19 cellular contexts compared by ENCODE assay signal in genomic region chr22:20635227-20635591, GRCh38.
"Had no signal": no experiment of that assay in that cellular context is flagged by ENCODE, and none has a peak within 500 bp of the region (broad histone marks: within the 10 kb centered on the region; RNA-seq: fewer than 3 reads in every experiment).

No MANE protein-coding gene starts in this region.

- H3K36me3 ChIP-seq: gastrocnemius medialis, lower lobe of right lung, sigmoid colon had no signal

- H3K79me2 ChIP-seq: parathyroid adenoma had no signal

- H3K27ac ChIP-seq: dorsolateral prefrontal cortex, epithelial cell of prostate, gastrocnemius medialis, lower lobe of right lung, parathyroid adenoma, psoas muscle, sigmoid colon had no signal

- H3K4me3 Mint-ChIP-seq: natural killer cell; stimulated activated naive B cell treated with anti-CD40 and anti-IgM and Interleukin-4, amounts not matched to agents 10 μg/mL and 1 μg/mL and 100 μg/mL, for 72 hours; stimulated activated naive CD8-positive, alpha-beta T cell treated with anti-CD3 and anti-CD28 coated beads, Interleukin-15, Interleukin-2, amounts not matched to agents 100 ng/mL and 50 ng/mL, for 24 hours had no signal

- H3K27ac Mint-ChIP-seq: natural killer cell; stimulated activated naive B cell treated with anti-CD40 and anti-IgM and Interleukin-4, amounts not matched to agents 10 μg/mL and 1 μg/mL and 100 μg/mL, for 72 hours; stimulated activated naive CD8-positive, alpha-beta T cell treated with anti-CD3 and anti-CD28 coated beads, Interleukin-15, Interleukin-2, amounts not matched to agents 100 ng/mL and 50 ng/mL, for 24 hours had no signal

- H3K9ac ChIP-seq: parathyroid adenoma had no signal

- H3K4me1 Mint-ChIP-seq: stimulated activated naive B cell treated with anti-CD40 and anti-IgM and Interleukin-4, amounts not matched to agents 10 μg/mL and 1 μg/mL and 100 μg/mL, for 72 hours had no signal

- H3K4me3 ChIP-seq: dorsolateral prefrontal cortex, gastrocnemius medialis, lower lobe of right lung, psoas muscle, sigmoid colon had no signal

- H2AFZ ChIP-seq: parathyroid adenoma had no signal

- H3K4me1 ChIP-seq: gastrocnemius medialis, lower lobe of right lung, parathyroid adenoma, psoas muscle, sigmoid colon had no signal

- H3K36me3 Mint-ChIP-seq: natural killer cell had no signal

- H3K9me3 Mint-ChIP-seq: natural killer cell had no signal

- ATAC-seq: esophagus mucosa; gastrocnemius medialis; left ventricle myocardium superior; lower lobe of right lung; natural killer cell; psoas muscle; stimulated activated naive B cell treated with anti-CD40 and anti-IgM and Interleukin-4, amounts not matched to agents 10 μg/mL and 1 μg/mL and 100 μg/mL, for 72 hours had no signal

- H3K9me3 ChIP-seq: gastrocnemius medialis, lower lobe of right lung, psoas muscle, sigmoid colon had no signal

- DNase-seq: dorsolateral prefrontal cortex; effector CD4-positive, alpha-beta T cell; foreskin fibroblast; gastrocnemius medialis; head of caudate nucleus; left ventricle myocardium superior; lower lobe of right lung; natural killer cell; psoas muscle; right cardiac atrium; sigmoid colon; stimulated activated CD4-positive, alpha-beta T cell treated with anti-CD3 and anti-CD28 coated beads, Interleukin-2, amount 100 ng/mL, for 24 hours; stimulated activated CD4-positive, alpha-beta T cell treated with anti-CD3 and anti-CD28 coated beads, Interleukin-4, amount 100 ng/mL, for 24 hours; stimulated activated naive B cell treated with anti-CD40 and anti-IgM and Interleukin-4, amounts not matched to agents 10 μg/mL and 1 μg/mL and 100 μg/mL, for 72 hours; trophoblast cell had no signal
